12 cellular contexts compared by ENCODE assay signal in the genomic region with DNA sequence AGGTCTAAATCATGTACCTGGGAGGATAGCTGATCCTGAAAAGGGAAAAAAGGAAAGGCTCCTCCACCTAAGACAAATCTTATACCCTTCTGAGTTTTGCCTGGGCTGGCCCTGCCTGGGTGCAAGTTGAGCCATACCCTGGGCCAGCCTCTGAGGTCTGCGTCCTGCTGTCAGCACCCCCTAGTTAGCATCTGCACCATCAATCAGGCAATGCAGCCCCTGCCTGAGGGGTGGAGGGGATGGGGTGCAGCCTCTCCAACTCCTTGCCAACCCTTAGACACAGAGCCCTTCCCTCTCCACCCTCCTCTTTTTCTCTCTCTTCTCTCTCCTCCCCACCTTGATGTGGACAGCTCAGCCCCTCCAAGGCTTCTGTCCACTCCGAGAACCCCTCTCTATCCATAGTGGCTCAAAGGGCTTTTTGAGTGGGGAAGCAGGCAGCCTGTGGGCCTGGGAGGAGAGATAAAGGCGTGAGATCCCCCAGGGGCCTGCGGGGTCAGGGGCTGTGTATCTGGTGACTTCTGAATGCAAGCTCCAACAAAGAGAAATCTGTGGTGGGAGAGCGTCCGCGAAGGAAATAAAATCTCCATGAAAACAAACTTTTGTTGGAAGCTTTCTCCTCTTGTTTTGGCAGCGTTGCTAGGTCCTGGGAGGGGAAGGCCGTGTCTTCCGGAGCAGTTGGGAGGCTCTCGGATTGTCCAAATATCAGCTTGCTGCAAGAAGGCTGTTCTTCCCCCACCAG. TPM values are rescaled to one million over a fixed set of nuclear protein-coding genes. Genes with fewer than 3 reads are reported as not detected.
DNase-seq lines count a peak whose midpoint lies in the region; ATAC-seq and TF ChIP-seq lines count a peak whose summit lies in the region.
"Had no signal": no experiment of that assay in that cellular context is flagged by ENCODE, and none has a peak within 500 bp of the region (broad histone marks: within the 10 kb centered on the region; RNA-seq: fewer than 3 reads in every experiment).

No MANE protein-coding gene starts in this region.

- 41% methylated on average over 11 of the region's 11 CpGs for WGBS in esophagus muscularis mucosa

- intact Hi-C loops in esophagus muscularis mucosa (cut with DNase I) = no loop called here
- intact Hi-C loops in lower lobe of right lung (cut with DNase I) = no loop called here
- intact Hi-C loops in head of caudate nucleus (cut with DNase I) = no loop called here

- DNase-seq in RPMI7951 (ENCODE audit: low read depth) (peak; percentile 49), esophagus muscularis mucosa (ENCODE audit: extremely low spot score) (no peak), lower lobe of right lung (no peak), NCI-H1417 treated with DMSO at 0.1 percent for 48 hours (lab: John Stamatoyannopoulos, UW) (no peak), head of caudate nucleus (no peak)
- DNase-seq: MV-4-11, NCI-H510A had no signal

- H3K27me3 ChIP-seq in esophagus muscularis mucosa (no peaks in the 10 kb centered on the region), lower lobe of right lung (ENCODE audit: low read depth) (no peaks in the 10 kb centered on the region), skeletal muscle tissue (ENCODE audit: control insufficient read depth in 3 of 3, insufficient read depth in 3 of 3, low read length in 3 of 3) (no peaks in the 10 kb centered on the region)

- no peak for TF ChIP-seq POLR2A in esophagus muscularis mucosa (IDR thresholded peaks at IDR 0.05; ENCODE audit: low read depth)

- no peaks in the 10 kb centered on the region for H3K36me3 ChIP-seq in esophagus muscularis mucosa
- H3K36me3 ChIP-seq in lower lobe of right lung = no peaks in the 10 kb centered on the region
- H3K36me3 ChIP-seq in skeletal muscle tissue (ENCODE audit: control insufficient read depth in 3 of 3, insufficient read depth in 3 of 3, low read length in 3 of 3) = no peaks in the 10 kb centered on the region

- no peak overlapping the region for H3K9ac ChIP-seq in skeletal muscle tissue (ENCODE audit: low read depth in 1 of 3, low read length in 3 of 3)

- no peak for TF ChIP-seq EP300 in esophagus muscularis mucosa (IDR thresholded peaks at IDR 0.05)

- TF ChIP-seq CTCF in esophagus muscularis mucosa (IDR thresholded peaks at IDR 0.05) (no peak), lower lobe of right lung (IDR thresholded peaks at IDR 0.05) (no peak)

- H3K27ac ChIP-seq in esophagus muscularis mucosa (replicated peaks in 1 of 4) = peak overlapping the region; percentile 16 to 60 (median 34)
- peak overlapping the region; percentile 60 for H3K27ac ChIP-seq in lower lobe of right lung
- H3K27ac ChIP-seq in skeletal muscle tissue (ENCODE audit: low read depth, low read length) = peak overlapping the region; percentile 56
- H3K27ac ChIP-seq: epithelial cell of prostate had no signal

- H3K9me3 ChIP-seq in esophagus muscularis mucosa = no peaks in the 10 kb centered on the region
- no peaks in the 10 kb centered on the region for H3K9me3 ChIP-seq in lower lobe of right lung
- H3K9me3 ChIP-seq in skeletal muscle tissue (ENCODE audit: control insufficient read depth in 3 of 3, low read length in 3 of 3) = no peaks in the 10 kb centered on the region

- ATAC-seq in lower lobe of right lung (peak in 1 of 2 donors; percentile 35), HG03469 (IDR thresholded peaks at IDR 0.05; ENCODE audit: unreplicated experiment) (no peak), HG03432 (IDR thresholded peaks at IDR 0.05; ENCODE audit: unreplicated experiment) (no peak)

- H3K4me1 ChIP-seq in esophagus muscularis mucosa (peaks cover 21 to 36% (median 33%) of the 10 kb centered on the region in 4 donors), lower lobe of right lung (peaks cover 23% of the 10 kb centered on the region), skeletal muscle tissue (ENCODE audit: control insufficient read depth in 3 of 3, insufficient read depth in 3 of 3, low read length in 3 of 3) (peaks cover 46 to 60% (median 50%) of the 10 kb centered on the region in 3 donors)

- H3K4me3 ChIP-seq in esophagus muscularis mucosa (no peak overlapping the region), lower lobe of right lung (no peak overlapping the region), skeletal muscle tissue (ENCODE audit: low read length in 3 of 3) (no peak overlapping the region)

RNA-seq across cellular contexts. Expression of a gene that starts 50.1 kb away (rescaled TPM):
- total RNA-seq in RPMI7951 (2014; rRNA removed; shearing (Covaris generic)) = 2.1 and 2.8 TPM in 2 replicates
- 1 to 10 TPM in 3 of 4 donors, under 1 TPM in 1; 0.83 to 4.1 (median 2.5) TPM for total RNA-seq in esophagus muscularis mucosa
- 14.4 TPM for total RNA-seq in lower lobe of right lung
- 6.8 TPM for total RNA-seq in skeletal muscle tissue
- total RNA-seq: renal cortical epithelial cell had no signal
